ENCODE assay signal across 8 cellular contexts in genomic region chrX:63754860-63755579, GRCh38. TPM values are rescaled to one million over a fixed set of nuclear protein-coding genes. Genes with fewer than 3 reads are reported as not detected.
DNase-seq lines count a peak whose midpoint lies in the region; ATAC-seq and TF ChIP-seq lines count a peak whose summit lies in the region.

No MANE protein-coding gene starts in this region.

- peaks cover 35% of the 10 kb centered on the region for H3K4me1 Mint-ChIP-seq in CD8-positive, alpha-beta T cell (ENCODE audit: low read depth)

- peak overlapping the region; percentile 89 for H3K27ac ChIP-seq in CD8-positive, alpha-beta T cell (ENCODE audit: low read depth, low read length)
- H3K27ac ChIP-seq in HL-60 (replicated peaks) (peak overlapping the region; percentile 89), lung (ENCODE audit: low read depth in 1 of 2, low read length in 1 of 2) (peak overlapping the region; percentile 72 to 84)

- peak overlapping the region; percentile 94 for H3K4me3 ChIP-seq in CD8-positive, alpha-beta T cell (ENCODE audit: low read depth, low read length)
- peak overlapping the region; percentile 60 for H3K4me3 ChIP-seq in HL-60 (replicated peaks; ENCODE audit: insufficient read depth, low read length)
- H3K4me3 ChIP-seq in lung = peak overlapping the region; percentile 17

- no peak for TF ChIP-seq CTCF in CD8-positive, alpha-beta T cell (IDR thresholded peaks at IDR 0.05)
- TF ChIP-seq CTCF in HL-60 (IDR thresholded peaks at IDR 0.05; ENCODE audit: insufficient read depth, low read length) = no peak
- no peak for TF ChIP-seq CTCF in lung (IDR thresholded peaks at IDR 0.05; ENCODE audit: control extremely low read depth, extremely low read depth)

- H3K9me3 ChIP-seq in CD8-positive, alpha-beta T cell (ENCODE audit: low read length) = no peaks in the 10 kb centered on the region
- H3K9me3 ChIP-seq in lung (ENCODE audit: control insufficient read depth in 2 of 2, insufficient read depth in 1 of 2, low read length in 1 of 2) = peaks cover 0 to 2% of the 10 kb centered on the region in 2 donors

- H3K36me3 ChIP-seq in CD8-positive, alpha-beta T cell (ENCODE audit: insufficient read depth, low read length) = no peaks in the 10 kb centered on the region
- no peaks in the 10 kb centered on the region for H3K36me3 ChIP-seq in lung (ENCODE audit: control insufficient read depth in 2 of 2, insufficient read depth in 2 of 2, low read length in 2 of 2)

- peaks cover under 1% of the 10 kb centered on the region for H3K27me3 Mint-ChIP-seq in CD8-positive, alpha-beta T cell (ENCODE audit: low read depth)

- WGBS in lung, 2 donors = 2 to 25% methylated on average over 35 to 44 of the region's 44 CpGs

- peak overlapping the region; percentile 98 for H3K27ac Mint-ChIP-seq in CD8-positive, alpha-beta T cell

- peaks cover 21% of the 10 kb centered on the region for H3K4me1 ChIP-seq in CD8-positive, alpha-beta T cell (ENCODE audit: insufficient read depth, low read length)
- peaks cover 2 to 21% of the 10 kb centered on the region in 2 donors for H3K4me1 ChIP-seq in lung (ENCODE audit: control insufficient read depth in 2 of 2, insufficient read depth in 2 of 2, low read length in 2 of 2)

- DNase-seq in CD8-positive, alpha-beta T cell = peak; percentile 68 to 88 (median 81)
- DNase-seq in HL-60 (ENCODE audit: low read depth in 1 of 2, low spot score in 1 of 2) (peak; percentile 73 to 91), NK-92 (lab: John Stamatoyannopoulos, UW; ENCODE audit: unreplicated experiment) (peak; percentile 2), lung (ENCODE audit: low spot score) (peak; percentile 89)
- DNase-seq in activated CD8-positive, alpha-beta memory T cell treated with anti-CD3 and anti-CD28 coated beads for 24 hours = peak; percentile 87
- peak; percentile 77 for DNase-seq in effector CD4-positive, alpha-beta T cell
- DNase-seq in stimulated activated CD4-positive, alpha-beta T cell treated with anti-CD3 and anti-CD28 coated beads, TNF-alpha, amount 100 ng/mL, for 24 hours (ENCODE audit: low read depth in 3 of 3) = peak; percentile 65 to 83 (median 73)

- intact Hi-C loops in CD8-positive, alpha-beta T cell (cut with DNase I, micrococcal nuclease) = loop anchor here (1.0 to 10.0 kb wide), 11 partner anchors 50 to 1782 kb away; partner anchors contain the start of genes AMER1 (in 2 of the 2), ZC3H12B (in 2 of the 2), ZC4H2 (in 2 of the 2) and MTMR8 (in 1 of the 2)

- H3K27me3 ChIP-seq in CD8-positive, alpha-beta T cell (ENCODE audit: insufficient read depth, low read length) = no peaks in the 10 kb centered on the region
- H3K27me3 ChIP-seq in HL-60 (ENCODE audit: insufficient read depth, poor library complexity, severe bottlenecking) (no peaks in the 10 kb centered on the region), lung (ENCODE audit: control insufficient read depth, insufficient read depth) (no peaks in the 10 kb centered on the region)

- H3K36me3 Mint-ChIP-seq in CD8-positive, alpha-beta T cell = peaks cover 9% of the 10 kb centered on the region

- peak; percentile 94 for ATAC-seq in CD8-positive, alpha-beta T cell
- peak; percentile 92 for ATAC-seq in GM19463 (IDR thresholded peaks at IDR 0.05; ENCODE audit: unreplicated experiment)
- ATAC-seq in lung (ENCODE audit: insufficient read depth, low FRiP score) = peak; percentile 96

- H3K4me3 Mint-ChIP-seq in CD8-positive, alpha-beta T cell = peak overlapping the region; percentile 99

- CTCF ChIA-PET in CD8-positive, alpha-beta T cell (lab: Charles Lee) = no interaction called here

- POLR2A ChIA-PET in CD8-positive, alpha-beta T cell (lab: Charles Lee) = interaction anchor here (0.7 to 2.6 kb wide), 6 partner anchors 9 to 641 kb away, joined by 3 to 11 read pairs (median 3); partner anchors contain the start of genes AMER1 and MTMR8

- H3K9me3 Mint-ChIP-seq in CD8-positive, alpha-beta T cell = no peaks in the 10 kb centered on the region

RNA-seq across cellular contexts. Expression of gene ARHGEF9, which starts 30.0 kb away (rescaled TPM):
- 10 to 100 TPM; 13.1 to 17.8 TPM for total RNA-seq in CD8-positive, alpha-beta T cell
- total RNA-seq in lung = 10 to 100 TPM; 25.2 to 25.5 TPM
- polyA plus RNA-seq in lung = 10 to 100 TPM in 1 of 2 donors, 1 to 10 TPM in 1; 5.8 to 11.8 TPM

Comparison
In these comparisons a context has a peak if more than half of its experiments do, and no peak if none do; other contexts are left out.
1. Peak in every context shown above with its lines: DNase-seq, ATAC-seq, H3K4me3 ChIP-seq and H3K27ac ChIP-seq.
2. DNase-seq: peak in every context shown above with its lines; median percentile 89 in lung; 87 in activated CD8-positive, alpha-beta memory T cell treated with anti-CD3 and anti-CD28 coated beads for 24 hours; 82 in HL-60; 81 in CD8-positive, alpha-beta T cell; 77 in effector CD4-positive, alpha-beta T cell; 73 in stimulated activated CD4-positive, alpha-beta T cell treated with anti-CD3 and anti-CD28 coated beads, TNF-alpha, amount 100 ng/mL, for 24 hours; 2 in NK-92.
3. H3K4me3 ChIP-seq: peak in every context shown above with its lines; median percentile 94 in CD8-positive, alpha-beta T cell; 60 in HL-60; 17 in lung.